ENCODE assay signal across 10 cellular contexts in genomic region chr11:96324912-96325311, GRCh38. TPM values are rescaled to one million over a fixed set of nuclear protein-coding genes. Genes with fewer than 3 reads are reported as not detected.
DNase-seq lines count a peak whose midpoint lies in the region; ATAC-seq and TF ChIP-seq lines count a peak whose summit lies in the region.
"Had no signal": no experiment of that assay in that cellular context is flagged by ENCODE, and none has a peak within 500 bp of the region (broad histone marks: within the 10 kb centered on the region; RNA-seq: fewer than 3 reads in every experiment).

No MANE protein-coding gene starts in this region.

- H3K4me3 ChIP-seq in ascending aorta (peak overlapping the region in 1 of 2 donors; percentile 12), upper lobe of right lung (no peak overlapping the region)
- H3K4me3 ChIP-seq: stomach had no signal

- H3K36me3 Mint-ChIP-seq in activated naive CD4-positive, alpha-beta T cell treated with anti-CD3 and anti-CD28 coated beads, Interleukin-2, amount 50 U/mL, for 24 hours, result peaks cover 36% of the 10 kb centered on the region

- peaks cover 87% of the 10 kb centered on the region for H3K4me1 Mint-ChIP-seq in activated naive CD4-positive, alpha-beta T cell treated with anti-CD3 and anti-CD28 coated beads, Interleukin-2, amount 50 U/mL, for 24 hours

- H3K4me1 ChIP-seq in ascending aorta (peaks cover 0 to 31% of the 10 kb centered on the region in 2 donors), upper lobe of right lung (peaks cover 42% of the 10 kb centered on the region)

- intact Hi-C loops in ascending aorta (cut with DNase I), result loop anchor here (2.0 to 5.0 kb wide), 2 partner anchors 18 to 153 kb away; no protein-coding TSS in a partner anchor
- intact Hi-C loops in upper lobe of right lung (cut with DNase I), result no loop called here

- H3K27me3 ChIP-seq in ascending aorta, result no peaks in the 10 kb centered on the region
- H3K27me3 ChIP-seq in upper lobe of right lung, result no peaks in the 10 kb centered on the region
- H3K27me3 ChIP-seq: stomach had no signal

- peak overlapping the region; percentile 2 for H3K27ac Mint-ChIP-seq in activated naive CD4-positive, alpha-beta T cell treated with anti-CD3 and anti-CD28 coated beads, Interleukin-2, amount 50 U/mL, for 24 hours

- H3K9me3 ChIP-seq in ascending aorta, result no peaks in the 10 kb centered on the region
- H3K9me3 ChIP-seq in upper lobe of right lung, result no peaks in the 10 kb centered on the region
- H3K9me3 ChIP-seq: stomach had no signal

- no peak for DNase-seq in activated naive CD4-positive, alpha-beta T cell treated with Interleukin-2 at 50 U/mL for 16 hours
- DNase-seq in ascending aorta (ENCODE audit: low spot score in 2 of 2), result no peak
- DNase-seq in iPS-NIHi7 (ENCODE audit: extremely low spot score), result peak; percentile 36
- no peak for DNase-seq in upper lobe of right lung
- no peak for DNase-seq in D341Med (ENCODE audit: low spot score)
- DNase-seq in SKM-1 treated with dmso at 0.1 percent for 144 hours (lab: John Stamatoyannopoulos, UW; ENCODE audit: unreplicated experiment), result no peak
- DNase-seq: NCI-H446 treated with DMSO at 0.1 percent for 48 hours, stomach had no signal

- TF ChIP-seq CTCF in ascending aorta (IDR thresholded peaks at IDR 0.05) (no peak), upper lobe of right lung (IDR thresholded peaks at IDR 0.05) (no peak)

- peak overlapping the region; percentile 75 to 81 for H3K27ac ChIP-seq in ascending aorta
- peak overlapping the region; percentile 49 for H3K27ac ChIP-seq in upper lobe of right lung

- H3K27me3 Mint-ChIP-seq in activated naive CD4-positive, alpha-beta T cell treated with anti-CD3 and anti-CD28 coated beads, Interleukin-2, amount 50 U/mL, for 24 hours, result no peaks in the 10 kb centered on the region

- no peaks in the 10 kb centered on the region for H3K9me3 Mint-ChIP-seq in activated naive CD4-positive, alpha-beta T cell treated with anti-CD3 and anti-CD28 coated beads, Interleukin-2, amount 50 U/mL, for 24 hours

- no peak overlapping the region for H3K4me3 Mint-ChIP-seq in activated naive CD4-positive, alpha-beta T cell treated with anti-CD3 and anti-CD28 coated beads, Interleukin-2, amount 50 U/mL, for 24 hours

- peak; percentile 74 for ATAC-seq in upper lobe of right lung
- no peak for ATAC-seq in GM18520 (IDR thresholded peaks at IDR 0.05; ENCODE audit: unreplicated experiment)

- H3K36me3 ChIP-seq in ascending aorta (no peaks in the 10 kb centered on the region), upper lobe of right lung (no peaks in the 10 kb centered on the region)
- H3K36me3 ChIP-seq: stomach had no signal

RNA-seq across cellular contexts. Expression of gene MAML2, which starts 18.1 kb away (rescaled TPM):
- total RNA-seq in ascending aorta (13.2 TPM), upper lobe of right lung (27.5 TPM)
